ENCODE assay signal across 15 cellular contexts in genomic region chr12:92075425-92075891, GRCh38.
A peak's percentile ranks its signal among the peaks of the same experiment; 100 is the strongest.
DNase-seq lines count a peak whose midpoint lies in the region; ATAC-seq and TF ChIP-seq lines count a peak whose summit lies in the region.
"Had no signal": no experiment of that assay in that cellular context is flagged by ENCODE, and none has a peak within 500 bp of the region (broad histone marks: within the 10 kb centered on the region; RNA-seq: fewer than 3 reads in every experiment).

No MANE protein-coding gene starts in this region.

- H2BK120ac ChIP-seq in IMR-90 (ENCODE audit: low read depth, low read length), result peak overlapping the region; percentile 99

- H3K9me3 Mint-ChIP-seq in chondrocyte (ENCODE audit: low read depth) (no peaks in the 10 kb centered on the region), CD14-positive monocyte (peaks cover 0 to 5% (median 0%) of the 10 kb centered on the region in 7 donors)

- TF ChIP-seq RAD21 in IMR-90 (IDR thresholded peaks at IDR 0.05; ENCODE audit: low read length), result no peak

- H3K27ac ChIP-seq in IMR-90 (ENCODE audit: insufficient read depth, low read length), result peak overlapping the region; percentile 82
- H3K27ac ChIP-seq: esophagus squamous epithelium had no signal

- dilution Hi-C loops in IMR-90 (cut with HindIII; ENCODE audit: low sequenced_read_pairs, unreplicated experiment), result no loop called here

- in situ Hi-C loops in IMR-90 (cut with MboI; ENCODE audit: low sequenced_read_pairs), result no loop called here

- H3K9me1 ChIP-seq in IMR-90 (ENCODE audit: insufficient read depth, low read length), result peaks cover 17% of the 10 kb centered on the region

- H2AK9ac ChIP-seq in IMR-90 (replicated peaks; ENCODE audit: low read depth, low read length, poor library complexity), result no peak overlapping the region

- peak overlapping the region; percentile 86; the same call in 2 of the 3 replicates for H2BK15ac ChIP-seq in IMR-90 (ENCODE audit: low read depth, low read length)

- H3K56ac ChIP-seq in IMR-90 (ENCODE audit: extremely low read depth, insufficient read depth, low read length), result peak overlapping the region; percentile 85

- H4K8ac ChIP-seq in IMR-90 (ENCODE audit: low read depth in 2 of 2, low read length in 2 of 2), result peak overlapping the region; percentile 7 to 95; a peak in 3 of 4 replicates

- H3K36me3 Mint-ChIP-seq in chondrocyte (ENCODE audit: low read depth) (no peaks in the 10 kb centered on the region), CD14-positive monocyte (peaks cover 0 to 3% of the 10 kb centered on the region in 2 donors)

- peaks cover 13 to 25% of the 10 kb centered on the region in 2 experiments; a peak in 3 of 4 replicates for H3K79me1 ChIP-seq in IMR-90 (ENCODE audit: low read depth in 1 of 2, low read length in 2 of 2)

- peak overlapping the region; percentile 78 for H3K18ac ChIP-seq in IMR-90 (ENCODE audit: low read depth, low read length)

- peak overlapping the region; percentile 93 for H3K4ac ChIP-seq in IMR-90 (ENCODE audit: low read depth, low read length)

- CTCF ChIA-PET in IMR-90 (lab: Yijun Ruan, JAX), result interaction anchor here (0.6 to 0.9 kb wide), 2 partner anchors 61 to 69 kb away, joined by 3 read pairs; no protein-coding TSS in a partner anchor

- peak overlapping the region; percentile 94 for H4K91ac ChIP-seq in IMR-90 (ENCODE audit: insufficient read depth, low read depth, low read length)

- ATAC-seq in IMR-90 (ENCODE audit: low read depth), result peak; percentile 46
- ATAC-seq in HG03045 (IDR thresholded peaks at IDR 0.05; ENCODE audit: unreplicated experiment), result no peak
- ATAC-seq in left colon, result no peak

- peak overlapping the region; percentile 86; the same call in 1 of the 2 replicates for H2AK5ac ChIP-seq in IMR-90 (ENCODE audit: low read depth, low read length)

- no peaks in the 10 kb centered on the region for H3K36me3 ChIP-seq in IMR-90 (ENCODE audit: control insufficient read depth, insufficient read depth, low read length)
- H3K36me3 ChIP-seq: adrenal gland, esophagus squamous epithelium, stomach had no signal

- H3K4me1 Mint-ChIP-seq in chondrocyte (ENCODE audit: low read depth), result peaks cover 62% of the 10 kb centered on the region
- peaks cover 83% of the 10 kb centered on the region for H3K4me1 Mint-ChIP-seq in CD14-positive monocyte

- no peak for TF ChIP-seq POLR2A in IMR-90 (IDR thresholded peaks at IDR 0.05; ENCODE audit: low read depth, low read length)

- no TSS peak for BruUV-seq in IMR-90 (replicated peaks; lab: Mats Ljungman, UMichigan)

- H2BK20ac ChIP-seq in IMR-90 (ENCODE audit: low read depth, low read length), result peak overlapping the region; percentile 98

- DNase-seq in AG08396 (ENCODE audit: low spot score) (peak; percentile 35), IMR-90 (peak; percentile 72), chondrocyte (ENCODE audit: low spot score) (no peak), medulla oblongata (ENCODE audit: extremely low spot score) (peak; percentile 44), CD14-positive monocyte (ENCODE audit: low spot score) (no peak), left colon (no peak), SIG-M5 (lab: John Stamatoyannopoulos, UW) (no peak)
- DNase-seq: activated CD4-positive, alpha-beta memory T cell treated with anti-CD3 and anti-CD28 coated beads, Interleukin-2, amount 10 ng/mL, durations not matched to agents 7 days and 5 days; esophagus squamous epithelium; H7; NCI-H2171; SHP77; stomach had no signal

- H2AFZ ChIP-seq in IMR-90 (replicated peaks; ENCODE audit: low read length, poor library complexity), result peak overlapping the region; percentile 72

- H3K27me3 Mint-ChIP-seq in chondrocyte (ENCODE audit: low read depth) (no peaks in the 10 kb centered on the region), CD14-positive monocyte (ENCODE audit: low read depth in 3 of 3) (no peaks in the 10 kb centered on the region)
- H3K27me3 Mint-ChIP-seq: activated CD4-positive, alpha-beta memory T cell treated with anti-CD3 and anti-CD28 coated beads, Interleukin-2, amount 10 ng/mL, durations not matched to agents 7 days and 5 days had no signal

- intact Hi-C loops in IMR-90 (cut with micrococcal nuclease), result loop anchor here (5.0 kb wide), 1 partner anchor 88 kb away; no protein-coding TSS in a partner anchor
- intact Hi-C loops in CD14-positive monocyte (cut with micrococcal nuclease), result loop anchor here in 1 of 2 donors (10.0 kb wide), 1 partner anchor 49 kb away; no protein-coding TSS in a partner anchor
- intact Hi-C loops in left colon (cut with DNase I, micrococcal nuclease), result no loop called here

- H3K23ac ChIP-seq in IMR-90 (ENCODE audit: low read depth, low read length), result peak overlapping the region; percentile 94

- peak overlapping the region; percentile 99 for H2BK5ac ChIP-seq in IMR-90 (ENCODE audit: low read depth, low read length, poor library complexity, severe bottlenecking)

- peak overlapping the region; percentile 18 for H3K4me2 ChIP-seq in IMR-90 (ENCODE audit: low read depth, low read length)

- H3K14ac ChIP-seq in IMR-90 (replicated peaks; ENCODE audit: low read depth, low read length), result peak overlapping the region; percentile 97

- no peaks in the 10 kb centered on the region for H3K9me3 ChIP-seq in IMR-90 (ENCODE audit: control insufficient read depth, insufficient read depth, low read length)
- H3K9me3 ChIP-seq: adrenal gland, esophagus squamous epithelium, stomach had no signal

- H3K27ac Mint-ChIP-seq in chondrocyte (ENCODE audit: unreplicated experiment), result peak overlapping the region; percentile 94
- peak overlapping the region in 2 of 7 donors; percentile 52 to 53 for H3K27ac Mint-ChIP-seq in CD14-positive monocyte
- H3K27ac Mint-ChIP-seq: activated CD4-positive, alpha-beta memory T cell treated with anti-CD3 and anti-CD28 coated beads, Interleukin-2, amount 10 ng/mL, durations not matched to agents 7 days and 5 days had no signal

- no peak overlapping the region for H3K4me3 Mint-ChIP-seq in chondrocyte (ENCODE audit: unreplicated experiment)
- H3K4me3 Mint-ChIP-seq in CD14-positive monocyte, result no peak overlapping the region
- H3K4me3 Mint-ChIP-seq: activated CD4-positive, alpha-beta memory T cell treated with anti-CD3 and anti-CD28 coated beads, Interleukin-2, amount 10 ng/mL, durations not matched to agents 7 days and 5 days had no signal

- H3K27me3 ChIP-seq in IMR-90 (ENCODE audit: control insufficient read depth, insufficient read depth, low read length), result no peaks in the 10 kb centered on the region
- H3K27me3 ChIP-seq: adrenal gland, esophagus squamous epithelium, stomach had no signal

- peak overlapping the region; percentile 77 for H4K5ac ChIP-seq in IMR-90 (ENCODE audit: low read depth, low read length)

- no peak overlapping the region for H3K4me3 ChIP-seq in IMR-90 (ENCODE audit: insufficient read depth, low read depth, low read length)
- H3K4me3 ChIP-seq: adrenal gland, esophagus squamous epithelium, stomach had no signal

- POLR2A ChIA-PET in IMR-90 (lab: Charles Lee; ENCODE audit: unreplicated experiment), result interaction anchor here (0.5 to 0.7 kb wide), 3 partner anchors 32 to 262 kb away, joined by 3 to 5 read pairs (median 4); no protein-coding TSS in a partner anchor

- peak overlapping the region; percentile 14; the same call in 1 of the 2 replicates for H3K9ac ChIP-seq in IMR-90 (ENCODE audit: low read depth, low read length)

- no peaks in the 10 kb centered on the region for H4K20me1 ChIP-seq in IMR-90 (ENCODE audit: insufficient read depth, low read length)

- TF ChIP-seq CTCF in IMR-90 (conservative IDR thresholded peaks at IDR 0.05; ENCODE audit: low read depth, low read length) (no peak), chondrocyte (IDR thresholded peaks at IDR 0.05) (no peak), CD14-positive monocyte (IDR thresholded peaks at IDR 0.05) (no peak)

- peaks cover 24% of the 10 kb centered on the region for H3K4me1 ChIP-seq in IMR-90 (ENCODE audit: control insufficient read depth, insufficient read depth, low read length)

- no CpG with 5 or more reads among the region's 2 CpGs for WGBS in IMR-90 (ENCODE audit: extremely low coverage in 2 of 2, insufficient read length in 1 of 2), 2 experiments

TF ChIP-seq in IMR-90, 13 proteins besides CTCF, POLR2A, EP300 and RAD21:
- peak; percentile 81 for TF ChIP-seq CEBPB (IDR thresholded peaks at IDR 0.05; ENCODE audit: low read depth, low read length)
- no peak for TF ChIP-seq MAFK (IDR thresholded peaks at IDR 0.05; ENCODE audit: low read depth, low read length)
- TF ChIP-seq BHLHE40 (IDR thresholded peaks at IDR 0.05; ENCODE audit: low read depth, low read length), result peak; percentile 23; the same call in 1 of the 2 replicates
- TF ChIP-seq ELK1 (IDR thresholded peaks at IDR 0.05; ENCODE audit: borderline replicate concordance, low read depth, low read length), result no peak

Comparison
In these comparisons a context has a peak if more than half of its experiments do, and no peak if none do; other contexts are left out.
1. DNase-seq: peak in AG08396 (single experiment), IMR-90 (single experiment) and medulla oblongata (single experiment); none in chondrocyte (single experiment), CD14-positive monocyte (single experiment), left colon (0 of 2) and SIG-M5 (single experiment).